Comparison of ENCODE assay signal across 19 cellular contexts in genomic region chr7:2646336-2646679, GRCh38. TPM values are rescaled to one million over a fixed set of nuclear protein-coding genes. Genes with fewer than 3 reads are reported as not detected.
DNase-seq lines count a peak whose midpoint lies in the region; ATAC-seq, FAIRE-seq and TF ChIP-seq lines count a peak whose summit lies in the region.
"Had no signal": no experiment of that assay in that cellular context is flagged by ENCODE, and none has a peak within 500 bp of the region (broad histone marks: within the 10 kb centered on the region; RNA-seq: fewer than 3 reads in every experiment).

No MANE protein-coding gene starts in this region.

- H3K4me2 ChIP-seq in HepG2 (ENCODE audit: low read depth, low read length) = no peak overlapping the region
- H3K4me2 ChIP-seq in OCI-LY7 (ENCODE audit: low read length) = peak overlapping the region; percentile 90
- H3K4me2 ChIP-seq: PC-9 had no signal

- H3K79me2 ChIP-seq in HepG2 (ENCODE audit: insufficient read depth, low read length) (peaks cover 21% of the 10 kb centered on the region), OCI-LY7 (ENCODE audit: insufficient read depth, low read depth, low read length) (no peaks in the 10 kb centered on the region)

- BruUV-seq in HepG2 (replicated peaks; lab: Mats Ljungman, UMichigan) (no TSS peak), OCI-LY7 (replicated peaks; lab: Mats Ljungman, UMichigan) (no TSS peak)

- H4K20me1 ChIP-seq in HepG2 (ENCODE audit: insufficient read depth, low read length) = peaks cover 37% of the 10 kb centered on the region; the same call in 1 of the 2 replicates
- H4K20me1 ChIP-seq in OCI-LY7 (ENCODE audit: insufficient read depth, low read length) = no peaks in the 10 kb centered on the region

- in situ Hi-C loops in HepG2 (cut with HindIII; ENCODE audit: extremely low pct_ligation_motif_present, low pct_unique_long_range_greater_than_20kb) = loop anchor here (10.0 kb wide), 1 partner anchor 82 kb away; no protein-coding TSS in a partner anchor

- DNase-seq in HepG2 (ENCODE audit: low spot score) = no peak
- no peak for DNase-seq in right lobe of liver
- DNase-seq in OCI-LY7 (ENCODE audit: low spot score) = peak; percentile 48
- DNase-seq in NCI-H1417 treated with DMSO at 0.1 percent for 48 hours (lab: John Stamatoyannopoulos, UW) = no peak
- no peak for DNase-seq in dorsolateral prefrontal cortex
- no peak for DNase-seq in nucleus accumbens (lab: John Stamatoyannopoulos, UW)
- DNase-seq: DND-41, GF-D8, GOT3, HFFc6, NCI-H1436, NCI-H2029, NCI-H2171, NCI-H446, PC-9 had no signal

- ATAC-seq in HepG2 (no peak), right lobe of liver (no peak), GM21360 (IDR thresholded peaks at IDR 0.05; ENCODE audit: unreplicated experiment) (no peak)

- H3K4me1 ChIP-seq in HepG2 (ENCODE audit: insufficient read depth, low read length) (peaks cover 21% of the 10 kb centered on the region), right lobe of liver (peaks cover 0 to 8% (median 7%) of the 10 kb centered on the region in 4 donors), OCI-LY7 (ENCODE audit: insufficient read depth, low read length, poor library complexity, severe bottlenecking) (peaks cover 54% of the 10 kb centered on the region), iPS-15b (ENCODE audit: control insufficient read depth, insufficient read depth, low read length) (no peaks in the 10 kb centered on the region)

- H3K36me3 ChIP-seq in HepG2 (replicated peaks in 1 of 2; ENCODE audit: control insufficient read depth in 1 of 2, insufficient read depth in 2 of 2, low read length in 2 of 2) (peaks cover 15 to 24% of the 10 kb centered on the region in 2 experiments; a peak in 4 of 5 replicates), right lobe of liver (no peaks in the 10 kb centered on the region), OCI-LY7 (ENCODE audit: insufficient read depth, low read length) (no peaks in the 10 kb centered on the region), iPS-15b (ENCODE audit: control insufficient read depth, insufficient read depth, low read length) (peaks cover 23% of the 10 kb centered on the region)

- no peak for FAIRE-seq in HepG2 (lab: Jason Lieb, UNC)
- FAIRE-seq: GM12891, GM18507 had no signal

- 100% methylated on average over 6 of the region's 10 CpGs for WGBS in HepG2 (ENCODE audit: low lambda C conversion rate)
- 89% methylated on average over 6 of the region's 10 CpGs for WGBS in right lobe of liver (ENCODE audit: insufficient coverage, low coverage, low lambda C conversion rate, missing lambda C conversion rate)

- H3K9me3 ChIP-seq in HepG2 (ENCODE audit: low read length) (no peaks in the 10 kb centered on the region), right lobe of liver (no peaks in the 10 kb centered on the region), OCI-LY7 (ENCODE audit: low read length) (no peaks in the 10 kb centered on the region), iPS-15b (ENCODE audit: control insufficient read depth, insufficient read depth, low read length) (no peaks in the 10 kb centered on the region)

- H3K9me2 ChIP-seq in OCI-LY7 (ENCODE audit: insufficient read depth, low read length) = no peaks in the 10 kb centered on the region

- no peaks in the 10 kb centered on the region for H3K27me3 ChIP-seq in HepG2 (ENCODE audit: control insufficient read depth in 1 of 2, insufficient read depth in 2 of 2, low read length in 2 of 2)
- H3K27me3 ChIP-seq in right lobe of liver = no peaks in the 10 kb centered on the region
- no peaks in the 10 kb centered on the region for H3K27me3 ChIP-seq in iPS-15b (ENCODE audit: control insufficient read depth, insufficient read depth, low read length)
- H3K27me3 ChIP-seq in dorsolateral prefrontal cortex = no peaks in the 10 kb centered on the region

- intact Hi-C loops in HepG2 (cut with micrococcal nuclease; ENCODE audit: unreplicated experiment) (no loop called here), right lobe of liver (cut with DNase I) (no loop called here), OCI-LY7 (cut with micrococcal nuclease; ENCODE audit: unreplicated experiment) (no loop called here), dorsolateral prefrontal cortex (cut with DNase I) (no loop called here)

- no peak for TF ChIP-seq RAD21 in HepG2 (CRISPR knock-in tag; IDR thresholded peaks at IDR 0.05)

- no peak for TF ChIP-seq EP300 in HepG2 (IDR thresholded peaks at IDR 0.05; ENCODE audit: low read depth in 2 of 2, low read length in 2 of 2)
- TF ChIP-seq EP300 in HepG2 (CRISPR knock-in tag; IDR thresholded peaks at IDR 0.05; ENCODE audit: borderline replicate concordance) = no peak

- H2AFZ ChIP-seq in HepG2 (ENCODE audit: low read length) (no peak overlapping the region), OCI-LY7 (ENCODE audit: low read length) (no peak overlapping the region)
- H2AFZ ChIP-seq: PC-9 had no signal

- TF ChIP-seq POLR2A in HepG2 (IDR thresholded peaks at IDR 0.05; ENCODE audit: insufficient read depth in 1 of 2, low read depth in 2 of 2, low read length in 2 of 2) (no peak), right lobe of liver (IDR thresholded peaks at IDR 0.05) (no peak)

- CTCF ChIA-PET in HepG2 (lab: Yijun Ruan, JAX; ENCODE audit: low intra/inter-chr PET ratio, low total read pairs) (no interaction called here), OCI-LY7 (lab: Charles Lee; ENCODE audit: unreplicated experiment) (no interaction called here)

- H3K9ac ChIP-seq in HepG2 (ENCODE audit: insufficient read depth, low read depth, low read length) = no peak overlapping the region
- H3K9ac ChIP-seq in iPS-15b (ENCODE audit: low read depth, low read length) = no peak overlapping the region

- H3K27ac ChIP-seq in HepG2 (ENCODE audit: extremely low read length, insufficient read depth, low read length) (no peak overlapping the region), right lobe of liver (no peak overlapping the region), OCI-LY7 (ENCODE audit: low read depth, low read length, poor library complexity, severe bottlenecking) (peak overlapping the region; percentile 90), dorsolateral prefrontal cortex (peak overlapping the region in 2 of 59 donors; percentile 31 to 43)
- H3K27ac ChIP-seq: PC-9 had no signal

- H3K4me3 ChIP-seq in HepG2 (replicated peaks in 1 of 3; ENCODE audit: insufficient read depth in 1 of 3, low read depth in 2 of 3, low read length in 3 of 3) = no peak overlapping the region
- no peak overlapping the region for H3K4me3 ChIP-seq in right lobe of liver
- H3K4me3 ChIP-seq in OCI-LY7 (ENCODE audit: low read depth, low read length, poor library complexity, severe bottlenecking) = peak overlapping the region; percentile 67
- H3K4me3 ChIP-seq in iPS-15b (ENCODE audit: low read depth, low read length) = peak overlapping the region; percentile 26
- H3K4me3 ChIP-seq in dorsolateral prefrontal cortex = no peak overlapping the region
- H3K4me3 ChIP-seq: PC-9 had no signal

- TF ChIP-seq CTCF in HepG2 (CRISPR knock-in tag; IDR thresholded peaks at IDR 0.05) = no peak
- no peak for TF ChIP-seq CTCF in right lobe of liver (IDR thresholded peaks at IDR 0.05)
- TF ChIP-seq CTCF in OCI-LY7 (conservative IDR thresholded peaks at IDR 0.05; ENCODE audit: low read length) = 0 out of 2 replicates have a peak, but pooled peaks have one; percentile 32
- no peak for TF ChIP-seq CTCF in dorsolateral prefrontal cortex (IDR thresholded peaks at IDR 0.05 in 54 of 56, conservative IDR thresholded peaks at IDR 0.05 in 2 of 56; ENCODE audit: low read depth in 1 of 56, partially characterized antibody in 56 of 56)

- POLR2A ChIA-PET in HepG2 (lab: Yijun Ruan, JAX) (no interaction called here), OCI-LY7 (lab: Charles Lee) (interaction anchor here (0.6 to 2.1 kb wide), 3 partner anchors 15 to 95 kb away, joined by 4 to 13 read pairs (median 11); partner anchors contain the start of gene TTYH3)

RNA-seq across cellular contexts. Expression of gene TTYH3, which starts 14.5 kb away (rescaled TPM):
- total RNA-seq in HepG2 (2016; rRNA removed; fragmentation: Illumina TruSeq; extraction: Trizol) = 21.5 and 26.3 TPM in 2 replicates
- 11.5 and 11.7 TPM in 2 replicates for total RNA-seq in HepG2 (2016; cell fraction: cytosol; rRNA removed; fragmentation: Illumina TruSeq; extraction: Trizol; ENCODE audit: low read depth)
- total RNA-seq in HepG2 (2016; cell fraction: insoluble cytoplasmic fraction; rRNA removed; fragmentation: Illumina TruSeq; extraction: Trizol) = 19.4 and 28.8 TPM in 2 replicates
- total RNA-seq in HepG2 (2016; cell fraction: membrane; rRNA removed; fragmentation: Illumina TruSeq; extraction: Trizol) = 34.4 and 35.6 TPM in 2 replicates
- 37.1 and 45.0 TPM in 2 replicates for total RNA-seq in HepG2 (2016; cell fraction: nucleus; rRNA removed; fragmentation: Illumina TruSeq; extraction: Trizol)
- polyA plus RNA-seq in HepG2 (2011; rRNA removed) = 50.0 and 80.3 TPM in 2 replicates
- 48.3 and 72.3 TPM in 2 replicates for polyA plus RNA-seq in HepG2 (2011; cell fraction: cytosol; rRNA removed)
- 227 and 315 TPM in 2 replicates for polyA plus RNA-seq in HepG2 (2011; cell fraction: nucleus; rRNA removed)
- 90.1 and 104 TPM in 2 replicates for polyA plus RNA-seq in HepG2 (2012)
- 11.1 and 11.5 TPM in 2 replicates for polyA plus RNA-seq in HepG2 (2016; cell fraction: cytosol; fragmentation: Illumina TruSeq; extraction: Trizol; ENCODE audit: low read depth)
- polyA plus RNA-seq in HepG2 (2016; cell fraction: insoluble cytoplasmic fraction; fragmentation: Illumina TruSeq; extraction: Trizol; ENCODE audit: low read depth) = 52.7 and 63.6 TPM in 2 replicates
- polyA plus RNA-seq in HepG2 (2016; cell fraction: membrane; fragmentation: Illumina TruSeq; extraction: Trizol; ENCODE audit: low read depth) = 49.3 and 52.2 TPM in 2 replicates
- 138 and 141 TPM in 2 replicates for polyA plus RNA-seq in HepG2 (2016; cell fraction: nucleus; fragmentation: Illumina TruSeq; extraction: Trizol; ENCODE audit: insufficient read depth, low read depth)
- 4.5 and 192 TPM in 2 replicates for polyA minus RNA-seq in HepG2 (2011; rRNA and poly(A)+ RNA removed; ENCODE audit: low replicate concordance)
- 91.4 and 94.8 TPM in 2 replicates for polyA minus RNA-seq in HepG2 (2011; cell fraction: cytosol; rRNA and poly(A)+ RNA removed)
- 41.0 and 47.5 TPM in 2 replicates for polyA minus RNA-seq in HepG2 (2011; cell fraction: nucleus; rRNA and poly(A)+ RNA removed)
- total RNA-seq in right lobe of liver = 10 to 100 TPM; 10.3 to 59.3 (median 37.6) TPM
- total RNA-seq in OCI-LY7 (2014; rRNA removed; shearing (Covaris generic)) = 17.9 and 23.8 TPM in 2 replicates
- 54.8 and 63.6 TPM in 2 replicates for total RNA-seq in OCI-LY7 (2022)
- 100 to 1,000 TPM in 10 of 120 experiments, 10 to 100 TPM in 110; 43.5 to 134 (median 75.1) TPM for total RNA-seq in dorsolateral prefrontal cortex

RNA-seq across cellular contexts. Expression of gene AMZ1, which starts 41.7 kb away (rescaled TPM):
- total RNA-seq in HepG2 (2016; rRNA removed; fragmentation: Illumina TruSeq; extraction: Trizol) = not detected in 2 replicates
- total RNA-seq in HepG2 (2016; cell fraction: cytosol; rRNA removed; fragmentation: Illumina TruSeq; extraction: Trizol; ENCODE audit: low read depth) = not detected in 2 replicates
- not detected in 2 replicates for total RNA-seq in HepG2 (2016; cell fraction: insoluble cytoplasmic fraction; rRNA removed; fragmentation: Illumina TruSeq; extraction: Trizol)
- not detected in 2 replicates for total RNA-seq in HepG2 (2016; cell fraction: membrane; rRNA removed; fragmentation: Illumina TruSeq; extraction: Trizol)
- total RNA-seq in HepG2 (2016; cell fraction: nucleus; rRNA removed; fragmentation: Illumina TruSeq; extraction: Trizol) = not detected in 2 replicates
- polyA plus RNA-seq in HepG2 (2011; rRNA removed) = 0.03 TPM in 1 of 2 replicates, not detected in the other
- 0.01 and 0.04 TPM in 2 replicates for polyA plus RNA-seq in HepG2 (2011; cell fraction: cytosol; rRNA removed)
- polyA plus RNA-seq in HepG2 (2011; cell fraction: nucleus; rRNA removed) = 0.18 and 0.26 TPM in 2 replicates
- polyA plus RNA-seq in HepG2 (2012) = 0.05 and 0.07 TPM in 2 replicates
- polyA plus RNA-seq in HepG2 (2016; cell fraction: cytosol; fragmentation: Illumina TruSeq; extraction: Trizol; ENCODE audit: low read depth) = not detected in 2 replicates
- polyA plus RNA-seq in HepG2 (2016; cell fraction: insoluble cytoplasmic fraction; fragmentation: Illumina TruSeq; extraction: Trizol; ENCODE audit: low read depth) = not detected in 2 replicates
- polyA plus RNA-seq in HepG2 (2016; cell fraction: membrane; fragmentation: Illumina TruSeq; extraction: Trizol; ENCODE audit: low read depth) = not detected in 2 replicates
- not detected in 2 replicates for polyA plus RNA-seq in HepG2 (2016; cell fraction: nucleus; fragmentation: Illumina TruSeq; extraction: Trizol; ENCODE audit: insufficient read depth, low read depth)
- 0.30 and 0.84 TPM in 2 replicates for polyA minus RNA-seq in HepG2 (2011; rRNA and poly(A)+ RNA removed; ENCODE audit: low replicate concordance)
- not detected in 2 replicates for polyA minus RNA-seq in HepG2 (2011; cell fraction: cytosol; rRNA and poly(A)+ RNA removed)
- polyA minus RNA-seq in HepG2 (2011; cell fraction: nucleus; rRNA and poly(A)+ RNA removed) = 0.13 TPM in 1 of 2 replicates, not detected in the other
- total RNA-seq in right lobe of liver = 1 to 10 TPM in 4 of 6 experiments, under 1 TPM in 1, not detected in 1; 0.42 to 5.8 (median 1.4) TPM
- total RNA-seq in OCI-LY7 (2014; rRNA removed; shearing (Covaris generic)) = 1.4 and 1.7 TPM in 2 replicates
- total RNA-seq in OCI-LY7 (2022) = 2.7 and 2.9 TPM in 2 replicates
- total RNA-seq in dorsolateral prefrontal cortex = 10 to 100 TPM in 74 of 120 experiments, 1 to 10 TPM in 46; 6.1 to 23.5 (median 11.7) TPM
- total RNA-seq: PC-9 had no signal

Comparison
In these comparisons a context has a peak if more than half of its experiments do, and no peak if none do; other contexts are left out.
1. H3K4me3 ChIP-seq: peak in OCI-LY7 (single experiment) and iPS-15b (single experiment); none in HepG2 (0 of 3), right lobe of liver (0 of 3) and dorsolateral prefrontal cortex (0 of 59).